9 cellular contexts compared by ENCODE assay signal in genomic region chr9:77946969-77947368, GRCh38.
A peak's percentile ranks its signal among the peaks of the same experiment; 100 is the strongest.
DNase-seq lines count a peak whose midpoint lies in the region; ATAC-seq and TF ChIP-seq lines count a peak whose summit lies in the region.
"Had no signal": no experiment of that assay in that cellular context is flagged by ENCODE, and none has a peak within 500 bp of the region (broad histone marks: within the 10 kb centered on the region; RNA-seq: fewer than 3 reads in every experiment).

No MANE protein-coding gene starts in this region.

- no peak for ATAC-seq in GM21367 (IDR thresholded peaks at IDR 0.05; ENCODE audit: unreplicated experiment)
- ATAC-seq in stimulated activated effector memory CD8-positive, alpha-beta T cell treated with anti-CD3 and anti-CD28 coated beads, Interleukin-12 subunit alpha, Interleukin-12 subunit beta, amount 100 ng/mL, for 72 hours: no peak
- ATAC-seq: activated naive CD4-positive, alpha-beta T cell treated with anti-CD3 and anti-CD28 coated beads, Interleukin-2, amount 50 U/mL, for 72 hours had no signal

- peak overlapping the region; percentile 39 for H3K4me3 ChIP-seq in NB4 (ENCODE audit: low read depth, low read length)
- H3K4me3 ChIP-seq in dorsolateral prefrontal cortex: peak overlapping the region in 9 of 59 donors; percentile 0 to 24 (median 8)

- H3K27ac ChIP-seq in dorsolateral prefrontal cortex: peak overlapping the region in 52 of 59 donors; percentile 1 to 83 (median 49)

- no peaks in the 10 kb centered on the region for H3K27me3 ChIP-seq in dorsolateral prefrontal cortex

- H3K27me3 Mint-ChIP-seq in osteocyte (ENCODE audit: unreplicated experiment): no peaks in the 10 kb centered on the region

- peaks cover 72% of the 10 kb centered on the region for H3K4me1 Mint-ChIP-seq in osteocyte (ENCODE audit: unreplicated experiment)
- H3K4me1 Mint-ChIP-seq in stimulated activated effector memory CD8-positive, alpha-beta T cell treated with anti-CD3 and anti-CD28 coated beads, Interleukin-12 subunit alpha, Interleukin-12 subunit beta, amount 100 ng/mL, for 72 hours: peaks cover 4% of the 10 kb centered on the region

- no peak for TF ChIP-seq POLR2A in NB4 (IDR thresholded peaks at IDR 0.05; ENCODE audit: extremely low read depth, insufficient read length)

- H3K4me3 Mint-ChIP-seq in osteocyte (ENCODE audit: unreplicated experiment): no peak overlapping the region
- no peak overlapping the region for H3K4me3 Mint-ChIP-seq in stimulated activated effector memory CD8-positive, alpha-beta T cell treated with anti-CD3 and anti-CD28 coated beads, Interleukin-12 subunit alpha, Interleukin-12 subunit beta, amount 100 ng/mL, for 72 hours

- TF ChIP-seq CTCF in NB4 (IDR thresholded peaks at IDR 0.05; ENCODE audit: low read depth, low read length) (no peak), dorsolateral prefrontal cortex (IDR thresholded peaks at IDR 0.05 in 54 of 56, conservative IDR thresholded peaks at IDR 0.05 in 2 of 56; ENCODE audit: low read depth in 1 of 56, partially characterized antibody in 56 of 56) (no peak), osteocyte (IDR thresholded peaks at IDR 0.05) (no peak)

- intact Hi-C loops in dorsolateral prefrontal cortex (cut with DNase I): no loop called here

- H3K9me3 Mint-ChIP-seq in osteocyte (ENCODE audit: unreplicated experiment): no peaks in the 10 kb centered on the region
- H3K9me3 Mint-ChIP-seq in stimulated activated effector memory CD8-positive, alpha-beta T cell treated with anti-CD3 and anti-CD28 coated beads, Interleukin-12 subunit alpha, Interleukin-12 subunit beta, amount 100 ng/mL, for 72 hours: no peaks in the 10 kb centered on the region
- H3K9me3 Mint-ChIP-seq: activated naive CD4-positive, alpha-beta T cell treated with anti-CD3 and anti-CD28 coated beads, Interleukin-2, amount 50 U/mL, for 72 hours had no signal

- DNase-seq in COR-L47 (lab: John Stamatoyannopoulos, UW) (peak; percentile 40), NB4 (ENCODE audit: low read depth) (peak; percentile 77), dorsolateral prefrontal cortex (peak in 1 of 10 donors; percentile 25), osteocyte (ENCODE audit: extremely low spot score, unreplicated experiment) (no peak), HuH-7.5 (ENCODE audit: low spot score) (no peak), SKM-1 treated with dmso at 0.1 percent for 144 hours (lab: John Stamatoyannopoulos, UW; ENCODE audit: unreplicated experiment) (no peak)
- DNase-seq in stimulated activated effector memory CD8-positive, alpha-beta T cell treated with anti-CD3 and anti-CD28 coated beads, Interleukin-12 subunit alpha, Interleukin-12 subunit beta, amount 100 ng/mL, for 72 hours (ENCODE audit: low spot score in 2 of 2): no peak

- H3K27ac Mint-ChIP-seq in osteocyte (ENCODE audit: unreplicated experiment): peak overlapping the region; percentile 90
- no peak overlapping the region for H3K27ac Mint-ChIP-seq in stimulated activated effector memory CD8-positive, alpha-beta T cell treated with anti-CD3 and anti-CD28 coated beads, Interleukin-12 subunit alpha, Interleukin-12 subunit beta, amount 100 ng/mL, for 72 hours

- H3K36me3 Mint-ChIP-seq in osteocyte (ENCODE audit: unreplicated experiment): no peaks in the 10 kb centered on the region
- H3K36me3 Mint-ChIP-seq in stimulated activated effector memory CD8-positive, alpha-beta T cell treated with anti-CD3 and anti-CD28 coated beads, Interleukin-12 subunit alpha, Interleukin-12 subunit beta, amount 100 ng/mL, for 72 hours: no peaks in the 10 kb centered on the region
- H3K36me3 Mint-ChIP-seq: activated naive CD4-positive, alpha-beta T cell treated with anti-CD3 and anti-CD28 coated beads, Interleukin-2, amount 50 U/mL, for 72 hours had no signal

Comparison
In these comparisons a context has a peak if more than half of its experiments do, and no peak if none do; other contexts are left out.
1. DNase-seq: peak in COR-L47 (single experiment) and NB4 (single experiment); none in osteocyte (single experiment), HuH-7.5 (single experiment), SKM-1 treated with dmso at 0.1 percent for 144 hours (single experiment) and stimulated activated effector memory CD8-positive, alpha-beta T cell treated with anti-CD3 and anti-CD28 coated beads, Interleukin-12 subunit alpha, Interleukin-12 subunit beta, amount 100 ng/mL, for 72 hours (0 of 2).